In the genomic region with DNA sequence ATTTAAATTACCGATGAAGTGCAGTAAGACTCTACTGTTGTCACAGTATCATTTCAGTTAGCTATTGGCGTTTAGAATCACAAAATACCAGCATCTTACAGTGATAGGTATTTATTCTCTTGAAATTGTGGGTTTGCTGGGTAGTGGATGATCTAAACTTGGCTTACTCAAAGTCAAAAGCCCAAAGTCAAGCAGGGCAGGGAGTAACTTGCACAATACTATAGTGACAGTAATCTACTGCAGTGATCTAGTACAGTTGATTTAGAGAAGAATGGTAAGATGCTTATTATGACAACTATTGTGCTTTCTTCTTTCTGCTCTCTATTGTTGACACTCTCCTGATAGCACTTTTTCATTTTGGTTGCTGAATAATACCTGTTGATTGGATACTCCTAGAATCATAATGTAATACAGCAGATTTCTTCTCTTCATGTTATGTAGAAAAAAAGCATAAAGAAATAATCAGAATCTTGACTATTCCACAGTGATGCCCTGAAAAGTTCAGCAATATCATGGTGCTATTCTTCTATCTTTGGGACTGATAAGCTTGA, we compare ENCODE assay signal across 15 cellular contexts. TPM values are rescaled to one million over a fixed set of nuclear protein-coding genes. Genes with fewer than 3 reads are reported as not detected.
A peak's percentile ranks its signal among the peaks of the same experiment; 100 is the strongest.
DNase-seq lines count a peak whose midpoint lies in the region; ATAC-seq and TF ChIP-seq lines count a peak whose summit lies in the region.
"Had no signal": no experiment of that assay in that cellular context is flagged by ENCODE, and none has a peak within 500 bp of the region (broad histone marks: within the 10 kb centered on the region; RNA-seq: fewer than 3 reads in every experiment).

No MANE protein-coding gene starts in this region.

- H2AK5ac ChIP-seq in mesenchymal stem cell (ENCODE audit: low read length, severe bottlenecking) = no peak overlapping the region

- H3K4ac ChIP-seq in mesenchymal stem cell (ENCODE audit: low read depth in 1 of 2, low read length in 2 of 2) = no peak overlapping the region

- H2BK15ac ChIP-seq in mesenchymal stem cell (ENCODE audit: low read depth, poor library complexity, severe bottlenecking) = no peak overlapping the region

- in situ Hi-C loops in brain microvascular endothelial cell (cut with HindIII; ENCODE audit: low pct_ligation_motif_present, low sequenced_read_pairs) = no loop called here

- H3K4me3 ChIP-seq in heart left ventricle (no peak overlapping the region), right cardiac atrium (ENCODE audit: low read length) (no peak overlapping the region), HEK293 (ENCODE audit: low read depth, low read length) (no peak overlapping the region), brain microvascular endothelial cell (ENCODE audit: low read depth, low read length) (no peak overlapping the region), mesenchymal stem cell (ENCODE audit: insufficient read depth in 1 of 2, low read depth in 1 of 2, low read length in 2 of 2) (no peak overlapping the region)
- H3K4me3 ChIP-seq in CD8-positive, alpha-beta T cell (ENCODE audit: low read depth, low read length) = no peak overlapping the region

- intact Hi-C loops in heart left ventricle (cut with DNase I) = no loop called here
- intact Hi-C loops in right cardiac atrium (cut with DNase I) = no loop called here
- intact Hi-C loops in CD8-positive, alpha-beta T cell (cut with DNase I, micrococcal nuclease) = no loop called here

- peaks cover 0 to 35% (median 12%) of the 10 kb centered on the region in 12 donors for H3K4me1 ChIP-seq in heart left ventricle
- H3K4me1 ChIP-seq in right cardiac atrium (ENCODE audit: control insufficient read depth, insufficient read depth, low read length) = no peaks in the 10 kb centered on the region
- peaks cover 6% of the 10 kb centered on the region for H3K4me1 ChIP-seq in HEK293 (ENCODE audit: control insufficient read depth, insufficient read depth, low read length)
- peaks cover 4% of the 10 kb centered on the region for H3K4me1 ChIP-seq in mesenchymal stem cell (ENCODE audit: control insufficient read depth, insufficient read depth, low read depth, low read length)
- H3K4me1 ChIP-seq in CD8-positive, alpha-beta T cell (ENCODE audit: insufficient read depth, low read length) = no peaks in the 10 kb centered on the region

- peaks cover 0 to 23% (median 0%) of the 10 kb centered on the region in 9 donors for H3K36me3 ChIP-seq in heart left ventricle
- peaks cover 4 to 7% of the 10 kb centered on the region in 2 experiments; a peak in 2 of 3 replicates for H3K36me3 ChIP-seq in HEK293 (ENCODE audit: control insufficient read depth in 2 of 2, insufficient read depth in 1 of 2, low read length in 2 of 2)
- no peaks in the 10 kb centered on the region for H3K36me3 ChIP-seq in brain microvascular endothelial cell (replicated peaks)
- H3K36me3 ChIP-seq in mesenchymal stem cell (ENCODE audit: control insufficient read depth in 1 of 2, insufficient read depth in 2 of 2, low read depth in 1 of 2, low read length in 2 of 2) = peaks cover 7 to 8% of the 10 kb centered on the region in 2 experiments
- no peaks in the 10 kb centered on the region for H3K36me3 ChIP-seq in CD8-positive, alpha-beta T cell (ENCODE audit: insufficient read depth, low read length)

- H3K4me2 ChIP-seq in mesenchymal stem cell (ENCODE audit: low read length, poor library complexity, severe bottlenecking) = no peak overlapping the region

- no peaks in the 10 kb centered on the region for H3K9me3 Mint-ChIP-seq in CD8-positive, alpha-beta T cell
- H3K9me3 Mint-ChIP-seq: CD4-positive, alpha-beta T cell had no signal

- H2AFZ ChIP-seq in mesenchymal stem cell (ENCODE audit: low read depth, low read length) = no peak overlapping the region

- POLR2A ChIA-PET in HEK293 (lab: Yijun Ruan, JAX) = interaction anchor here (1.2 kb wide), 2 partner anchors 9 to 25 kb away, joined by 5 read pairs; partner anchors contain the start of gene BTRC
- POLR2A ChIA-PET in CD8-positive, alpha-beta T cell (lab: Charles Lee) = no interaction called here

- H3K79me1 ChIP-seq in mesenchymal stem cell (replicated peaks; ENCODE audit: low read length, poor library complexity, severe bottlenecking) = peaks cover 19% of the 10 kb centered on the region

- CTCF ChIA-PET in HEK293 (lab: Yijun Ruan, JAX) = interaction anchor here (0.5 to 1.6 kb wide), 2 partner anchors 62 to 125 kb away, joined by 4 to 5 read pairs; no protein-coding TSS in a partner anchor
- CTCF ChIA-PET in CD8-positive, alpha-beta T cell (lab: Charles Lee) = no interaction called here

- no peak overlapping the region for H3K4me3 Mint-ChIP-seq in CD8-positive, alpha-beta T cell
- H3K4me3 Mint-ChIP-seq: B cell; CD4-positive, alpha-beta T cell had no signal

- peaks cover 17% of the 10 kb centered on the region for H3K4me1 Mint-ChIP-seq in CD8-positive, alpha-beta T cell (ENCODE audit: low read depth)

- no peak overlapping the region for H2BK12ac ChIP-seq in mesenchymal stem cell (ENCODE audit: low read length in 2 of 2)

- no peak overlapping the region for H3K23ac ChIP-seq in mesenchymal stem cell (ENCODE audit: low read length in 2 of 2)

- no peak overlapping the region for H2BK5ac ChIP-seq in mesenchymal stem cell (ENCODE audit: low read depth, low read length, poor library complexity, severe bottlenecking)

- no peaks in the 10 kb centered on the region for H3K9me3 ChIP-seq in heart left ventricle
- no peaks in the 10 kb centered on the region for H3K9me3 ChIP-seq in right cardiac atrium (ENCODE audit: control insufficient read depth, low read length)
- no peaks in the 10 kb centered on the region for H3K9me3 ChIP-seq in HEK293 (ENCODE audit: control insufficient read depth, insufficient read depth, low read depth, low read length)
- no peaks in the 10 kb centered on the region for H3K9me3 ChIP-seq in mesenchymal stem cell (ENCODE audit: control insufficient read depth, low read length)
- no peaks in the 10 kb centered on the region for H3K9me3 ChIP-seq in CD8-positive, alpha-beta T cell (ENCODE audit: low read length)

- H3K27me3 ChIP-seq in heart left ventricle (no peaks in the 10 kb centered on the region), right cardiac atrium (ENCODE audit: control insufficient read depth, insufficient read depth) (no peaks in the 10 kb centered on the region), brain microvascular endothelial cell (replicated peaks) (no peaks in the 10 kb centered on the region), mesenchymal stem cell (ENCODE audit: control insufficient read depth in 1 of 2, insufficient read depth in 1 of 2, low read length in 2 of 2) (no peaks in the 10 kb centered on the region)
- no peaks in the 10 kb centered on the region for H3K27me3 ChIP-seq in CD8-positive, alpha-beta T cell (ENCODE audit: insufficient read depth, low read length)

- no peak for TF ChIP-seq POLR2A in heart left ventricle (IDR thresholded peaks at IDR 0.05)

- H3K36me3 Mint-ChIP-seq in CD8-positive, alpha-beta T cell = peaks cover 22% of the 10 kb centered on the region

- H4K91ac ChIP-seq in mesenchymal stem cell (ENCODE audit: low read length) = no peak overlapping the region

- H3K18ac ChIP-seq in mesenchymal stem cell (ENCODE audit: low read depth in 1 of 2, low read length in 2 of 2) = no peak overlapping the region

- H3K27me3 Mint-ChIP-seq in CD8-positive, alpha-beta T cell (ENCODE audit: low read depth) = no peaks in the 10 kb centered on the region
- H3K27me3 Mint-ChIP-seq: B cell; CD4-positive, alpha-beta T cell had no signal

- DNase-seq in heart left ventricle = no peak
- no peak for DNase-seq in right cardiac atrium
- peak; percentile 2 for DNase-seq in brain microvascular endothelial cell
- peak; percentile 13 for DNase-seq in mesenchymal stem cell
- DNase-seq in CD8-positive, alpha-beta T cell = no peak
- no peak for DNase-seq in activated gamma-delta T cell treated with Interleukin-2 at 50 U/mL for 16 hours
- DNase-seq: 8988T; ACHN; C1 segment of cervical spinal cord; CD4-positive, alpha-beta T cell; DMS79; HCEC 1CT had no signal

- H3K14ac ChIP-seq in mesenchymal stem cell (ENCODE audit: low read length in 2 of 2) = no peak overlapping the region

- 80 to 87% (median 85%) methylated on average over 2 of the region's 2 CpGs for WGBS in heart left ventricle, 4 donors
- 90% methylated on average over 2 of the region's 2 CpGs for WGBS in right cardiac atrium
- 100% methylated on average over 1 of the region's 2 CpGs for WGBS in mesenchymal stem cell

- H4K8ac ChIP-seq in mesenchymal stem cell (ENCODE audit: low read length) = no peak overlapping the region

- H2BK120ac ChIP-seq in mesenchymal stem cell (ENCODE audit: low read depth, low read length) = no peak overlapping the region

- ATAC-seq in heart left ventricle = peak in 3 of 4 donors; percentile 44 to 48 (median 47)
- no peak for ATAC-seq in right cardiac atrium
- ATAC-seq in CD8-positive, alpha-beta T cell = no peak
- ATAC-seq in HG02763 (IDR thresholded peaks at IDR 0.05; ENCODE audit: unreplicated experiment) = no peak

- no peak for TF ChIP-seq CTCF in heart left ventricle (IDR thresholded peaks at IDR 0.05)
- no peak for TF ChIP-seq CTCF in HEK293 (tag by site-specific recombination; IDR thresholded peaks at IDR 0.05)
- TF ChIP-seq CTCF in brain microvascular endothelial cell (IDR thresholded peaks at IDR 0.05; ENCODE audit: low read depth, low read length, missing control alignments) = no peak
- no peak for TF ChIP-seq CTCF in CD8-positive, alpha-beta T cell (IDR thresholded peaks at IDR 0.05)

- H3K27ac ChIP-seq in heart left ventricle (peak overlapping the region in 6 of 12 donors; percentile 2 to 49 (median 14)), right cardiac atrium (ENCODE audit: low read length) (no peak overlapping the region), HEK293 (ENCODE audit: extremely low read depth, low read depth, low read length) (no peak overlapping the region), brain microvascular endothelial cell (no peak overlapping the region), mesenchymal stem cell (ENCODE audit: low read length, poor library complexity, severe bottlenecking) (no peak overlapping the region)
- no peak overlapping the region for H3K27ac ChIP-seq in CD8-positive, alpha-beta T cell (ENCODE audit: low read depth, low read length)

- H3K27ac Mint-ChIP-seq in CD8-positive, alpha-beta T cell = no peak overlapping the region
- H3K27ac Mint-ChIP-seq: B cell; CD4-positive, alpha-beta T cell had no signal

- no peak overlapping the region for H3K9ac ChIP-seq in mesenchymal stem cell (ENCODE audit: low read length)

TF ChIP-seq in HEK293, 187 proteins besides CTCF, POLR2A, EP300 and RAD21 (continues in another document):
- TF ChIP-seq ZNF473 (tag by site-specific recombination; IDR thresholded peaks at IDR 0.05) (no peak), SCRT2 (tag by site-specific recombination; IDR thresholded peaks at IDR 0.05) (peak; percentile 85)

RNA-seq across cellular contexts. Expression of gene BTRC, which starts 10.0 kb away (rescaled TPM):
- total RNA-seq in heart left ventricle (10 to 100 TPM; 21.2 to 53.5 (median 35.0) TPM), right cardiac atrium (10 to 100 TPM; 26.4 to 35.3 (median 32.0) TPM)
- polyA plus RNA-seq in heart left ventricle (10 to 100 TPM; 10.7 to 18.1 TPM), right cardiac atrium (11.5 TPM)
- 7.5 TPM for polyA plus RNA-seq in mesenchymal stem cell (2013, experiment 1 of 2)
- polyA plus RNA-seq in mesenchymal stem cell (2013, experiment 2 of 2) = 7.7 TPM
- total RNA-seq in CD8-positive, alpha-beta T cell = 1 to 10 TPM; 8.5 to 9.3 TPM

Comparison
In these comparisons a context has a peak if more than half of its experiments do, and no peak if none do; other contexts are left out.
1. ATAC-seq: peak in heart left ventricle (3 of 4); none in right cardiac atrium (0 of 2), CD8-positive, alpha-beta T cell (single experiment) and HG02763 (single experiment).
2. DNase-seq: peak in brain microvascular endothelial cell (single experiment) and mesenchymal stem cell (single experiment); none in heart left ventricle (0 of 5), right cardiac atrium (0 of 3), CD8-positive, alpha-beta T cell (0 of 7) and activated gamma-delta T cell treated with Interleukin-2 at 50 U/mL for 16 hours (single experiment).